8 cellular contexts compared by ENCODE assay signal in the genomic region with DNA sequence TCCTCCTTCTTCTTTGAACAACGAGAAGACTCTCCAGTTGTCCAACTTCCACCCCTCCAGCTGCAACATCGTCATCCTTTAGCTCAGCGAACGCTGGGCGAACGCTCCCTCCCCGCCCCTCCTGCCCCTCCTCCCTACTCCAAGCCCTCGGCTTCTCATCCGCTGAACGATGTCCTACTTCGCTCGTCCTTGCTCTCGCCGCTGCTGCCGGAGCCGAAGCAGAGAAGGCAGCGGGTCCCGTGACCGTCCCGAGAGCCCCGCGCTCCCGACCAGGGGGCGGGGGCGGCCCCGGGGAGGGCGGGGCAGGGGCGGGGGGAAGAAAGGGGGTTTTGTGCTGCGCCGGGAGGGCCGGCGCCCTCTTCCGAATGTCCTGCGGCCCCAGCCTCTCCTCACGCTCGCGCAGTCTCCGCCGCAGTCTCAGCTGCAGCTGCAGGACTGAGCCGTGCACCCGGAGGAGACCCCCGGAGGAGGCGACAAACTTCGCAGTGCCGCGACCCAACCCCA. TPM values are rescaled to one million over a fixed set of nuclear protein-coding genes. Genes with fewer than 3 reads are reported as not detected.
A peak's percentile ranks its signal among the peaks of the same experiment; 100 is the strongest.
DNase-seq lines count a peak whose midpoint lies in the region; ATAC-seq, FAIRE-seq and TF ChIP-seq lines count a peak whose summit lies in the region.

A gene with protein sequence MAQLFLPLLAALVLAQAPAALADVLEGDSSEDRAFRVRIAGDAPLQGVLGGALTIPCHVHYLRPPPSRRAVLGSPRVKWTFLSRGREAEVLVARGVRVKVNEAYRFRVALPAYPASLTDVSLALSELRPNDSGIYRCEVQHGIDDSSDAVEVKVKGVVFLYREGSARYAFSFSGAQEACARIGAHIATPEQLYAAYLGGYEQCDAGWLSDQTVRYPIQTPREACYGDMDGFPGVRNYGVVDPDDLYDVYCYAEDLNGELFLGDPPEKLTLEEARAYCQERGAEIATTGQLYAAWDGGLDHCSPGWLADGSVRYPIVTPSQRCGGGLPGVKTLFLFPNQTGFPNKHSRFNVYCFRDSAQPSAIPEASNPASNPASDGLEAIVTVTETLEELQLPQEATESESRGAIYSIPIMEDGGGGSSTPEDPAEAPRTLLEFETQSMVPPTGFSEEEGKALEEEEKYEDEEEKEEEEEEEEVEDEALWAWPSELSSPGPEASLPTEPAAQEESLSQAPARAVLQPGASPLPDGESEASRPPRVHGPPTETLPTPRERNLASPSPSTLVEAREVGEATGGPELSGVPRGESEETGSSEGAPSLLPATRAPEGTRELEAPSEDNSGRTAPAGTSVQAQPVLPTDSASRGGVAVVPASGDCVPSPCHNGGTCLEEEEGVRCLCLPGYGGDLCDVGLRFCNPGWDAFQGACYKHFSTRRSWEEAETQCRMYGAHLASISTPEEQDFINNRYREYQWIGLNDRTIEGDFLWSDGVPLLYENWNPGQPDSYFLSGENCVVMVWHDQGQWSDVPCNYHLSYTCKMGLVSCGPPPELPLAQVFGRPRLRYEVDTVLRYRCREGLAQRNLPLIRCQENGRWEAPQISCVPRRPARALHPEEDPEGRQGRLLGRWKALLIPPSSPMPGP (plus strand): TSS at position 357 of the 504 bp plus-strand sequence. CDS start 3,938 bp downstream, outside the sequence.

- H3K79me2 ChIP-seq in GM23338 (replicated peaks; ENCODE audit: insufficient read depth) = no peaks in the 10 kb centered on the region

- intact Hi-C loops in activated B cell treated with CpG ODN at 0.5 μM for 24 hours (cut with micrococcal nuclease) = loop anchor here (2.0 kb wide), 1 partner anchor 15 kb away; no protein-coding TSS in a partner anchor
- intact Hi-C loops in Right ventricle myocardium superior (cut with DNase I) = no loop called here
- intact Hi-C loops in psoas muscle (cut with DNase I) = no loop called here

- H3K9me2 ChIP-seq in GM23338 (ENCODE audit: insufficient read depth) = no peaks in the 10 kb centered on the region

- POLR2A ChIA-PET in activated B cell treated with CpG ODN at 0.5 μM for 24 hours (lab: Charles Lee) = no interaction called here

- H3K9me3 ChIP-seq in psoas muscle = no peaks in the 10 kb centered on the region

- H3K36me3 ChIP-seq in GM23338 (ENCODE audit: insufficient read depth) (no peaks in the 10 kb centered on the region), psoas muscle (ENCODE audit: insufficient read depth in 1 of 2, low read depth in 1 of 2) (no peaks in the 10 kb centered on the region)

- H2AFZ ChIP-seq in GM23338 = peak within 1 kb of the TSS; percentile 91

- ATAC-seq in GM23338 (peak; percentile 83), activated B cell treated with CpG ODN at 0.5 μM for 24 hours (ENCODE audit: low read depth) (peak; percentile 51), Right ventricle myocardium superior (ENCODE audit: poor library complexity) (peak; percentile 67), psoas muscle (peak in 1 of 4 donors; percentile 52), GM21381 (IDR thresholded peaks at IDR 0.05; ENCODE audit: unreplicated experiment) (no peak)

- CTCF ChIA-PET in activated B cell treated with CpG ODN at 0.5 μM for 24 hours (lab: Charles Lee) = interaction anchor here (1.0 to 1.7 kb wide), 2 partner anchors 15 to 17 kb away, joined by 5 read pairs; no protein-coding TSS in a partner anchor

- H3K4me3 ChIP-seq in GM23338 (peak within 1 kb of the TSS; percentile 74), psoas muscle (peak within 1 kb of the TSS; percentile 62)

- H3K36me3 Mint-ChIP-seq in GM23338 (ENCODE audit: low read depth) (no peaks in the 10 kb centered on the region; the same call in 2 of the 3 replicates), activated B cell treated with CpG ODN at 0.5 μM for 24 hours (ENCODE audit: low read depth) (no peaks in the 10 kb centered on the region)

- no peak within 1 kb of the TSS for H3K27ac Mint-ChIP-seq in GM23338
- no peak within 1 kb of the TSS for H3K27ac Mint-ChIP-seq in activated B cell treated with CpG ODN at 0.5 μM for 24 hours

- peak within 1 kb of the TSS; percentile 95 for H3K4me2 ChIP-seq in GM23338

- H3K9me3 Mint-ChIP-seq in GM23338 = no peaks in the 10 kb centered on the region
- H3K9me3 Mint-ChIP-seq in activated B cell treated with CpG ODN at 0.5 μM for 24 hours = no peaks in the 10 kb centered on the region

- DNase-seq in GM23338 (ENCODE audit: low spot score) (peak; percentile 89), activated B cell treated with CpG ODN at 0.5 μM for 24 hours (no peak), Right ventricle myocardium superior (no peak), psoas muscle (peak; percentile 33 to 67), RCC 7860 (ENCODE audit: low spot score) (no peak)
- no peak for DNase-seq in stimulated activated CD4-positive, alpha-beta T cell treated with anti-CD3 and anti-CD28 coated beads, Interleukin-2, amount 100 ng/mL, for 48 hours
- no peak for DNase-seq in activated CD4-positive, CD25-positive, alpha-beta regulatory T cell treated with anti-CD3 and anti-CD28 coated beads, Interleukin-2, amount 50 U/mL, for 72 hours

- H4K20me1 ChIP-seq in GM23338 (replicated peaks; ENCODE audit: insufficient read depth) = peaks cover 3% of the 10 kb centered on the region; the same call in 1 of the 2 replicates

- H3K27me3 Mint-ChIP-seq in GM23338 (ENCODE audit: insufficient read depth, low read depth, poor library complexity) = peaks cover 61% of the 10 kb centered on the region
- H3K27me3 Mint-ChIP-seq in activated B cell treated with CpG ODN at 0.5 μM for 24 hours = peaks cover 78% of the 10 kb centered on the region

- H3K4me1 Mint-ChIP-seq in GM23338 = peaks cover 39% of the 10 kb centered on the region
- H3K4me1 Mint-ChIP-seq in activated B cell treated with CpG ODN at 0.5 μM for 24 hours = peaks cover 20% of the 10 kb centered on the region

- no peak for TF ChIP-seq CTCF in GM23338 (conservative IDR thresholded peaks at IDR 0.05; ENCODE audit: low read depth in 2 of 2)
- no peak for TF ChIP-seq CTCF in activated B cell treated with CpG ODN at 0.5 μM for 24 hours (IDR thresholded peaks at IDR 0.05)
- no peak for TF ChIP-seq CTCF in psoas muscle (IDR thresholded peaks at IDR 0.05)

- H3K4me3 Mint-ChIP-seq in GM23338 (peak within 1 kb of the TSS; percentile 72), activated B cell treated with CpG ODN at 0.5 μM for 24 hours (peak within 1 kb of the TSS; percentile 68)

- FAIRE-seq in RCC 7860 (lab: Jason Lieb, UNC) = no peak

- H3K4me1 ChIP-seq in GM23338 (ENCODE audit: insufficient read depth) (peaks cover 13% of the 10 kb centered on the region), psoas muscle (peaks cover 33% of the 10 kb centered on the region)

- 0 to 1% (median 1%) methylated on average over 28 to 46 of the region's 46 CpGs for WGBS in psoas muscle, 3 donors

- H3K27ac ChIP-seq in GM23338 (ENCODE audit: low read depth) = no peak within 1 kb of the TSS
- H3K27ac ChIP-seq in psoas muscle = no peak within 1 kb of the TSS

- H3K27me3 ChIP-seq in GM23338 (ENCODE audit: insufficient read depth) (peaks cover 99% of the 10 kb centered on the region), psoas muscle (ENCODE audit: insufficient read depth in 3 of 3, low read length in 2 of 3) (peaks cover 0 to 50% (median 14%) of the 10 kb centered on the region in 3 donors)

- peaks cover 12% of the 10 kb centered on the region; the same call in 1 of the 2 replicates for H3F3A ChIP-seq in GM23338 (replicated peaks; ENCODE audit: low read depth)

TF ChIP-seq in GM23338, 12 proteins besides CTCF, POLR2A, EP300 and RAD21 (continues in another document):
- TF ChIP-seq POLR2AphosphoS5 (IDR thresholded peaks at IDR 0.05; ENCODE audit: low read depth) (no peak), NANOG (IDR thresholded peaks at IDR 0.05; ENCODE audit: borderline replicate concordance) (no peak), EZH2 (IDR thresholded peaks at IDR 0.05; ENCODE audit: low read depth, unreplicated experiment) (no peak)

RNA-seq across cellular contexts. Expression of the gene that starts here (rescaled TPM):
- total RNA-seq in GM23338 (2014; rRNA removed; shearing (Covaris generic)) = 5.5 and 8.0 TPM in 2 replicates
- polyA plus RNA-seq in GM23338 (2016; fragmentation: Nextera tagmentation; extraction: Ambion mirVana) = 2.3 and 3.6 TPM in 2 replicates
- total RNA-seq in activated B cell treated with CpG ODN at 0.5 μM for 24 hours = 0.27 and 0.51 TPM in 2 replicates
- total RNA-seq in Right ventricle myocardium superior = 0.46 TPM
- under 1 TPM in 2 of 4 donors, not detected in 2; 0.27 to 0.36 TPM for total RNA-seq in psoas muscle
- polyA plus RNA-seq in psoas muscle = under 1 TPM in 2 of 3 donors, not detected in 1; 0.06 to 0.08 TPM

Comparison
In these comparisons a context has a peak if more than half of its experiments do, and no peak if none do; other contexts are left out.
1. Peak in ATAC-seq in activated B cell treated with CpG ODN at 0.5 μM for 24 hours; RNA of the gene not detected or under 1 TPM.
2. Peak in ATAC-seq in Right ventricle myocardium superior; RNA of the gene not detected or under 1 TPM.
3. Peak in DNase-seq and H3K4me3 ChIP-seq in psoas muscle; RNA of the gene not detected or under 1 TPM.